In genomic region chr2:26279886-26280285, GRCh38 we compare ENCODE assay signal across 28 cellular contexts.
"Had no signal": no experiment of that assay in that cellular context is flagged by ENCODE, and none has a peak within 500 bp of the region (broad histone marks: within the 10 kb centered on the region; RNA-seq: fewer than 3 reads in every experiment).

No MANE protein-coding gene starts in this region.

- H3K4me3 Mint-ChIP-seq: activated B cell treated with CpG ODN at 0.5 μM for 24 hours; activated CD4-positive, alpha-beta memory T cell treated with anti-CD3 and anti-CD28 coated beads, Interleukin-2, amount 10 ng/mL, durations not matched to agents 7 days and 5 days; activated CD8-positive, alpha-beta memory T cell treated with anti-CD3 and anti-CD28 coated beads, Interleukin-2, amount 10 ng/mL, durations not matched to agents 7 days and 5 days; activated naive CD4-positive, alpha-beta T cell treated with anti-CD3 and anti-CD28 coated beads, Interleukin-2, amount 10 ng/mL, durations not matched to agents 7 days and 5 days; activated naive CD8-positive, alpha-beta T cell; activated naive CD8-positive, alpha-beta T cell treated with anti-CD3 and anti-CD28 coated beads, Interleukin-2, amount 50 U/mL, for 24 hours; brain had no signal

- DNase-seq: activated B cell treated with CpG ODN at 0.5 μM for 24 hours; activated CD4-positive, alpha-beta memory T cell treated with anti-CD3 and anti-CD28 coated beads, Interleukin-2, amount 10 ng/mL, durations not matched to agents 7 days and 5 days; activated CD4-positive, alpha-beta T cell treated with anti-CD3 and anti-CD28 coated beads for 4 hours; activated CD4-positive, CD25-positive, alpha-beta regulatory T cell treated with anti-CD3 and anti-CD28 coated beads, Interleukin-2, amount 50 U/mL, for 72 hours; activated CD8-positive, alpha-beta memory T cell treated with anti-CD3 and anti-CD28 coated beads for 24 hours; activated CD8-positive, alpha-beta memory T cell treated with anti-CD3 and anti-CD28 coated beads, Interleukin-2, amount 10 ng/mL, durations not matched to agents 7 days and 5 days; activated CD8-positive, alpha-beta memory T cell treated with anti-CD3 and anti-CD28 coated beads, Interleukin-2, amount 50 U/mL, for 48 hours; activated effector memory CD4-positive, alpha-beta T cell treated with Interleukin-2 at 50 U/mL for 16 hours; activated naive CD4-positive, alpha-beta T cell treated with anti-CD3 and anti-CD28 coated beads, Interleukin-2, amount 10 ng/mL, durations not matched to agents 7 days and 5 days; activated naive CD8-positive, alpha-beta T cell treated with anti-CD3 and anti-CD28 coated beads, Interleukin-2, amount 50 U/mL, for 24 hours; activated T-cell treated with anti-CD3 and anti-CD28 coated beads, Interleukin-2, amount 50 U/mL, for 48 hours; anterior cingulate cortex; caudate nucleus; cerebellar nuclear complex; NCI-H1092 treated with DMSO at 0.1 percent for 48 hours; NCI-H1417; NCI-H146; NCI-H1930; NCI-H2081 treated with DMSO at 0.1 percent for 48 hours; NCI-H510A; NCI-H526 treated with DMSO at 0.1 percent for 48 hours; Right ventricle myocardium superior; SW 1271; T-helper 1 cell; T-helper 2 cell; T-helper 9 cell had no signal

- H3K27me3 Mint-ChIP-seq: activated B cell treated with CpG ODN at 0.5 μM for 24 hours; activated CD4-positive, alpha-beta memory T cell treated with anti-CD3 and anti-CD28 coated beads, Interleukin-2, amount 10 ng/mL, durations not matched to agents 7 days and 5 days; activated CD8-positive, alpha-beta memory T cell treated with anti-CD3 and anti-CD28 coated beads, Interleukin-2, amount 10 ng/mL, durations not matched to agents 7 days and 5 days; activated naive CD4-positive, alpha-beta T cell treated with anti-CD3 and anti-CD28 coated beads, Interleukin-2, amount 10 ng/mL, durations not matched to agents 7 days and 5 days; activated naive CD8-positive, alpha-beta T cell; activated naive CD8-positive, alpha-beta T cell treated with anti-CD3 and anti-CD28 coated beads, Interleukin-2, amount 50 U/mL, for 24 hours; brain had no signal

- H3K9me3 Mint-ChIP-seq: activated B cell treated with CpG ODN at 0.5 μM for 24 hours; activated CD4-positive, alpha-beta memory T cell treated with anti-CD3 and anti-CD28 coated beads, Interleukin-2, amount 10 ng/mL, durations not matched to agents 7 days and 5 days; activated naive CD4-positive, alpha-beta T cell treated with anti-CD3 and anti-CD28 coated beads, Interleukin-2, amount 10 ng/mL, durations not matched to agents 7 days and 5 days; activated naive CD8-positive, alpha-beta T cell treated with anti-CD3 and anti-CD28 coated beads, Interleukin-2, amount 50 U/mL, for 24 hours; brain had no signal

- H3K27ac Mint-ChIP-seq: activated B cell treated with CpG ODN at 0.5 μM for 24 hours; activated CD4-positive, alpha-beta memory T cell treated with anti-CD3 and anti-CD28 coated beads, Interleukin-2, amount 10 ng/mL, durations not matched to agents 7 days and 5 days; activated CD8-positive, alpha-beta memory T cell treated with anti-CD3 and anti-CD28 coated beads, Interleukin-2, amount 10 ng/mL, durations not matched to agents 7 days and 5 days; activated naive CD4-positive, alpha-beta T cell treated with anti-CD3 and anti-CD28 coated beads, Interleukin-2, amount 10 ng/mL, durations not matched to agents 7 days and 5 days; activated naive CD8-positive, alpha-beta T cell; activated naive CD8-positive, alpha-beta T cell treated with anti-CD3 and anti-CD28 coated beads, Interleukin-2, amount 50 U/mL, for 24 hours had no signal

- H3K4me1 Mint-ChIP-seq: activated B cell treated with CpG ODN at 0.5 μM for 24 hours; activated CD8-positive, alpha-beta memory T cell treated with anti-CD3 and anti-CD28 coated beads, Interleukin-2, amount 10 ng/mL, durations not matched to agents 7 days and 5 days; activated naive CD4-positive, alpha-beta T cell treated with anti-CD3 and anti-CD28 coated beads, Interleukin-2, amount 10 ng/mL, durations not matched to agents 7 days and 5 days; activated naive CD8-positive, alpha-beta T cell treated with anti-CD3 and anti-CD28 coated beads, Interleukin-2, amount 50 U/mL, for 24 hours; brain had no signal
